In genomic region chr1:48469616-48470500, GRCh38 we compare ENCODE assay signal across 8 cellular contexts. TPM values are rescaled to one million over a fixed set of nuclear protein-coding genes. Genes with fewer than 3 reads are reported as not detected.
A peak's percentile ranks its signal among the peaks of the same experiment; 100 is the strongest.
DNase-seq lines count a peak whose midpoint lies in the region; ATAC-seq and TF ChIP-seq lines count a peak whose summit lies in the region.

No MANE protein-coding gene starts in this region.

- peak overlapping the region; percentile 64 for H3K27ac Mint-ChIP-seq in chondrocyte (ENCODE audit: unreplicated experiment)

- WGBS in right lobe of liver (ENCODE audit: insufficient coverage, low coverage, low lambda C conversion rate, missing lambda C conversion rate) = 9% methylated on average over 12 of the region's 12 CpGs

- peaks cover 2% of the 10 kb centered on the region for H3K36me3 Mint-ChIP-seq in chondrocyte (ENCODE audit: low read depth)

- DNase-seq in AG04449 (ENCODE audit: low read depth, low spot score) (peak; percentile 14), LNCaP clone FGC (ENCODE audit: low read depth) (peak; percentile 80), chondrocyte (ENCODE audit: low spot score) (no peak), right lobe of liver (no peak), substantia nigra (lab: John Stamatoyannopoulos, UW) (peak in 37 of 49 donors; percentile 4 to 81 (median 36))

- no peaks in the 10 kb centered on the region for H3K36me3 ChIP-seq in right lobe of liver

- peak overlapping the region; percentile 39 for H3K4me3 Mint-ChIP-seq in chondrocyte (ENCODE audit: unreplicated experiment)

- CTCF ChIA-PET in AG04449 (lab: Yijun Ruan, JAX) = interaction anchor here (0.9 to 1.0 kb wide), 2 partner anchors 15 to 28 kb away, joined by 3 read pairs; no protein-coding TSS in a partner anchor

- TF ChIP-seq CTCF in AG04449 (IDR thresholded peaks at IDR 0.05; ENCODE audit: insufficient read depth, low read length, missing control alignments) (no peak), LNCaP clone FGC (IDR thresholded peaks at IDR 0.05; ENCODE audit: control insufficient read depth, extremely low read depth, insufficient read depth) (no peak), chondrocyte (IDR thresholded peaks at IDR 0.05) (no peak), right lobe of liver (IDR thresholded peaks at IDR 0.05) (no peak)

- peak; percentile 22 to 49 (median 42) for ATAC-seq in right lobe of liver
- ATAC-seq in HG02678 (IDR thresholded peaks at IDR 0.05; ENCODE audit: unreplicated experiment) = no peak
- no peak for ATAC-seq in GM21529 (IDR thresholded peaks at IDR 0.05; ENCODE audit: unreplicated experiment)
- no peak for ATAC-seq in HG02642 (IDR thresholded peaks at IDR 0.05; ENCODE audit: poor library complexity, unreplicated experiment)

- H3K4me3 ChIP-seq in AG04449 (ENCODE audit: low read depth, low read length) = peak overlapping the region; percentile 13; the same call in 1 of the 2 replicates
- H3K4me3 ChIP-seq in LNCaP clone FGC (ENCODE audit: low read depth, low read length) = no peak overlapping the region
- H3K4me3 ChIP-seq in right lobe of liver = peak overlapping the region in 1 of 3 donors; percentile 5

- no peaks in the 10 kb centered on the region for H3K27me3 ChIP-seq in right lobe of liver

- intact Hi-C loops in right lobe of liver (cut with DNase I) = no loop called here

- peaks cover 34% of the 10 kb centered on the region for H3K4me1 Mint-ChIP-seq in chondrocyte (ENCODE audit: low read depth)

- H3K9me3 ChIP-seq in right lobe of liver = no peaks in the 10 kb centered on the region

- POLR2A ChIA-PET in AG04449 (lab: Yijun Ruan, JAX) = no interaction called here

- H3K4me1 ChIP-seq in right lobe of liver = peaks cover 0 to 12% (median 2%) of the 10 kb centered on the region in 4 donors

- TF ChIP-seq POLR2A in right lobe of liver (IDR thresholded peaks at IDR 0.05) = no peak

- H3K27ac ChIP-seq in right lobe of liver (peak overlapping the region in 1 of 3 donors; percentile 19), substantia nigra (ENCODE audit: low read depth, low read length, poor library complexity, severe bottlenecking) (peak overlapping the region; percentile 92)

- no peaks in the 10 kb centered on the region for H3K27me3 Mint-ChIP-seq in chondrocyte (ENCODE audit: low read depth)

- peaks cover under 1% of the 10 kb centered on the region for H3K9me3 Mint-ChIP-seq in chondrocyte (ENCODE audit: low read depth)

RNA-seq across cellular contexts. Expression of gene SPATA6, which starts 2.1 kb away (rescaled TPM):
- total RNA-seq in chondrocyte (3.1 to 7.3 TPM (median 3.8 TPM) in 3 replicates), right lobe of liver (1 to 10 TPM; 2.5 to 8.4 (median 4.5) TPM)

Comparison
In these comparisons a context has a peak if more than half of its experiments do, and no peak if none do; other contexts are left out.
1. DNase-seq: peak in AG04449 (single experiment), LNCaP clone FGC (single experiment) and substantia nigra (37 of 49); none in chondrocyte (single experiment) and right lobe of liver (0 of 3).
2. ATAC-seq: peak in right lobe of liver (4 of 4); none in HG02678 (single experiment), GM21529 (single experiment) and HG02642 (single experiment).